ENCODE assay signal across 8 cellular contexts in genomic region chr1:244918422-244919319, GRCh38. TPM values are rescaled to one million over a fixed set of nuclear protein-coding genes. Genes with fewer than 3 reads are reported as not detected.
DNase-seq lines count a peak whose midpoint lies in the region; ATAC-seq and TF ChIP-seq lines count a peak whose summit lies in the region.

No MANE protein-coding gene starts in this region.

- H3K4me2 ChIP-seq in osteoblast (ENCODE audit: insufficient read depth, low read length) = peak overlapping the region; percentile 94

- H3K4me1 ChIP-seq in Peyer's patch (peaks cover 0 to 5% (median 0%) of the 10 kb centered on the region in 4 donors), gastroesophageal sphincter (peaks cover 0 to 15% (median 0%) of the 10 kb centered on the region in 3 donors), osteoblast (ENCODE audit: insufficient read depth, low read length) (peaks cover 6% of the 10 kb centered on the region), thoracic aorta (ENCODE audit: control insufficient read depth in 1 of 2, low read depth in 2 of 2) (peaks cover 0 to 10% of the 10 kb centered on the region in 2 donors)

- TF ChIP-seq CTCF in AG04450 (IDR thresholded peaks at IDR 0.05; ENCODE audit: low read depth, low read length) (no peak), Peyer's patch (IDR thresholded peaks at IDR 0.05) (peak in 1 of 6 experiments; percentile 13), gastroesophageal sphincter (IDR thresholded peaks at IDR 0.05) (peak in 1 of 4 experiments; percentile 58), osteoblast (IDR thresholded peaks at IDR 0.05; ENCODE audit: extremely low read depth, low read depth, low read length) (no peak), thoracic aorta (IDR thresholded peaks at IDR 0.05) (no peak)

- H2AFZ ChIP-seq in osteoblast (ENCODE audit: low read length) = peak overlapping the region; percentile 92

- H3K4me3 ChIP-seq in AG04450 (ENCODE audit: low read depth, low read length) (peak overlapping the region; percentile 69), Peyer's patch (peak overlapping the region; percentile 39 to 69 (median 56)), gastroesophageal sphincter (peak overlapping the region; percentile 32 to 61), osteoblast (ENCODE audit: insufficient read depth, low read length) (peak overlapping the region; percentile 74), thoracic aorta (peak overlapping the region; percentile 66)

- POLR2A ChIA-PET in AG04450 (lab: Yijun Ruan, JAX) = interaction anchor here (0.5 kb wide), 1 partner anchor 47 kb away, joined by 3 read pairs; no protein-coding TSS in a partner anchor

- H3K27me3 ChIP-seq in AG04450 (ENCODE audit: control insufficient read depth, insufficient read depth, low read length) = peaks cover 3% of the 10 kb centered on the region
- no peaks in the 10 kb centered on the region for H3K27me3 ChIP-seq in Peyer's patch
- no peaks in the 10 kb centered on the region for H3K27me3 ChIP-seq in gastroesophageal sphincter
- H3K27me3 ChIP-seq in osteoblast (ENCODE audit: insufficient read depth, low read length) = peaks cover 2% of the 10 kb centered on the region
- no peaks in the 10 kb centered on the region for H3K27me3 ChIP-seq in thoracic aorta (replicated peaks; ENCODE audit: insufficient read depth)

- H3K36me3 ChIP-seq in Peyer's patch = no peaks in the 10 kb centered on the region
- no peaks in the 10 kb centered on the region for H3K36me3 ChIP-seq in gastroesophageal sphincter
- H3K36me3 ChIP-seq in osteoblast (ENCODE audit: insufficient read depth, low read length) = no peaks in the 10 kb centered on the region
- no peaks in the 10 kb centered on the region for H3K36me3 ChIP-seq in thoracic aorta

- H3K27ac ChIP-seq in AG04450 (ENCODE audit: low read depth, low read length) = no peak overlapping the region
- peak overlapping the region in 1 of 4 donors; percentile 19 for H3K27ac ChIP-seq in Peyer's patch
- H3K27ac ChIP-seq in gastroesophageal sphincter = peak overlapping the region in 1 of 4 donors; percentile 58
- H3K27ac ChIP-seq in osteoblast (ENCODE audit: low read depth, low read length) = no peak overlapping the region
- H3K27ac ChIP-seq in thoracic aorta = no peak overlapping the region

- no peaks in the 10 kb centered on the region for H3K79me2 ChIP-seq in osteoblast (ENCODE audit: insufficient read depth, low read length)

- H4K20me1 ChIP-seq in osteoblast (ENCODE audit: insufficient read depth, low read length) = no peaks in the 10 kb centered on the region

- DNase-seq in AG04450 (ENCODE audit: low read depth, low spot score) (no peak), Peyer's patch (peak; percentile 43 to 66 (median 60)), activated gamma-delta T cell (lab: John Stamatoyannopoulos, UW) (peak; percentile 51), osteoblast (ENCODE audit: insufficient read length, low spot score, missing footprints) (peak; percentile 71), thoracic aorta (ENCODE audit: low spot score) (no peak)

- no peak for TF ChIP-seq EP300 in gastroesophageal sphincter (IDR thresholded peaks at IDR 0.05)

- WGBS in gastroesophageal sphincter (ENCODE audit: low coverage in 1 of 2), 2 donors = 8 to 10% methylated on average over 18 of the region's 62 CpGs

- ATAC-seq in GM18868 (IDR thresholded peaks at IDR 0.05; ENCODE audit: unreplicated experiment) (peak; percentile 56), HG03520 (IDR thresholded peaks at IDR 0.05; ENCODE audit: unreplicated experiment) (peak; percentile 57), gastroesophageal sphincter (peak; percentile 69), thoracic aorta (ENCODE audit: insufficient number of reproducible peaks, low FRiP score, low read depth) (no peak)

- CTCF ChIA-PET in AG04450 (lab: Charles Lee) = no interaction called here

- H3K9me3 ChIP-seq in AG04450 (ENCODE audit: control insufficient read depth, insufficient read depth, low read length) (no peaks in the 10 kb centered on the region), Peyer's patch (no peaks in the 10 kb centered on the region), gastroesophageal sphincter (no peaks in the 10 kb centered on the region), osteoblast (ENCODE audit: low read depth, low read length) (no peaks in the 10 kb centered on the region), thoracic aorta (no peaks in the 10 kb centered on the region)

- TF ChIP-seq POLR2A in Peyer's patch (IDR thresholded peaks at IDR 0.05) = no peak
- TF ChIP-seq POLR2A in gastroesophageal sphincter (IDR thresholded peaks at IDR 0.05) = no peak

RNA-seq across cellular contexts. Expression of gene HNRNPU, which starts 54.3 kb away (rescaled TPM):
- 205 and 262 TPM in 2 replicates for polyA plus RNA-seq in AG04450 (2011; rRNA removed)
- 333 and 366 TPM in 2 replicates for polyA minus RNA-seq in AG04450 (2011; rRNA and poly(A)+ RNA removed)
- total RNA-seq in Peyer's patch (100 to 1,000 TPM; 277 to 522 (median 324) TPM), gastroesophageal sphincter (100 to 1,000 TPM; 284 to 367 (median 323) TPM), osteoblast (214 and 240 TPM in 2 replicates), thoracic aorta (100 to 1,000 TPM; 254 to 519 TPM)

Comparison
In these comparisons a context has a peak if more than half of its experiments do, and no peak if none do; other contexts are left out.
1. DNase-seq: peak in Peyer's patch (3 of 3), activated gamma-delta T cell (single experiment) and osteoblast (single experiment); none in AG04450 (single experiment) and thoracic aorta (single experiment).
2. Peak in every context shown above with its lines, with median percentiles within 50 percentile points of each other: H3K4me3 ChIP-seq.